3 cellular contexts compared by ENCODE assay signal in genomic region chr1:176271572-176271971, GRCh38.
"Had no signal": no experiment of that assay in that cellular context is flagged by ENCODE, and none has a peak within 500 bp of the region (broad histone marks: within the 10 kb centered on the region; RNA-seq: fewer than 3 reads in every experiment).

No MANE protein-coding gene starts in this region.

- DNase-seq: GDM1, GF-D8 had no signal

- H3K4me3 ChIP-seq: GM12878 had no signal

- ATAC-seq: GM12878 had no signal
